Comparison of ENCODE assay signal across 8 cellular contexts in the genomic region with DNA sequence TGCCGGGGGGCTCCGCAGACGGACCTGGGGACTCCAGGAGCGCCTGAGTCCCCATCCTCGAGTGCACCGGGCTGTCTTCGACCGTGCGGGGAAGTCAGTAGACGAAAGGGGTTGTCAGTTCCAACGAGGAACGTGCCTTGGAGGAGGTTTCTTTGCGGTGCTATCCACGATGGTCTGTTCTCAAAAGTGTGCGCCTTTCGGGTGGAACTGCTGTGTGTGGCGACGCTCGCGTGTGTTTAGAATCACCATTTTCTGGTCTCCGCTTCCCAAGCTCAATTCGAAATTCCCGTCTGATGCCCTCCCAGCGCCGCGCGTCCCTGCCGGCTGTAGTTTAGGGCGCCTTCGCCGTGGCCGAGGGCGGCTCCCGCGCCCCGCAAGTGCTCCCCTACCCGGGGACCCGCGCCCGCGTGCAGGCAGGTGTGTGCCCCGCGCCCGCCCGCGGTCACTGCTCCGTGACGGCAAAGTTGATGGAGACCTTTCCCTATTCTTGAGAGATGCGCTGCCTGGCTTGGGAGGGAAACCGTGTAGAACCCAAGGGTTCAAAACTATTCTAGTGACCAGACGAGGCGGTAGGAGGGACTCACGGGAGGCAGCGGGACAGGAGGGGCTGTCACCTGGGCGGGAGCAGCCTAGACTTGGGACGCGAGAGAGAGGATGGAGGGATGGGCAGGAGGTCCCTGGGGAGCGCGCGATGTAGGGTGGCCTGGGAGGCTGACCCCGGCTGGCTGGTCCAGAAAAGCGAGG. TPM values are rescaled to one million over a fixed set of nuclear protein-coding genes. Genes with fewer than 3 reads are reported as not detected.
DNase-seq lines count a peak whose midpoint lies in the region; ATAC-seq and TF ChIP-seq lines count a peak whose summit lies in the region.

No MANE protein-coding gene starts in this region.

- DNase-seq in D341Med (ENCODE audit: low spot score) (peak; percentile 72), mesothelial cell of epicardium (ENCODE audit: low spot score in 2 of 2, unreplicated experiment in 2 of 2) (no peak), posterior vena cava (ENCODE audit: low spot score) (no peak)

- no peaks in the 10 kb centered on the region for H3K9me3 Mint-ChIP-seq in mesothelial cell of epicardium

- no peaks in the 10 kb centered on the region for H3K79me2 ChIP-seq in KMS-11 (ENCODE audit: insufficient read depth, low read depth)

- ATAC-seq in HG02884 (IDR thresholded peaks at IDR 0.05; ENCODE audit: unreplicated experiment) (no peak), GM19467 (IDR thresholded peaks at IDR 0.05; ENCODE audit: unreplicated experiment) (no peak), GM19463 (IDR thresholded peaks at IDR 0.05; ENCODE audit: unreplicated experiment) (no peak)

- H3K27me3 ChIP-seq in KMS-11 (ENCODE audit: insufficient read depth, low read depth) (no peaks in the 10 kb centered on the region), duodenal mucosa (ENCODE audit: control insufficient read depth in 1 of 2, insufficient read depth in 2 of 2, low read length in 2 of 2) (peaks cover 21 to 31% of the 10 kb centered on the region in 2 donors)

- H3K4me3 ChIP-seq in KMS-11 (IDR thresholded peaks at IDR 0.05; ENCODE audit: insufficient read depth, low read depth, low read length) (no peak overlapping the region), duodenal mucosa (ENCODE audit: low read depth in 1 of 2, low read length in 2 of 2) (peak overlapping the region; percentile 50)

- H3K27me3 Mint-ChIP-seq in mesothelial cell of epicardium (ENCODE audit: low read depth) = peaks cover 72% of the 10 kb centered on the region

- H3K27ac ChIP-seq in KMS-11 = no peak overlapping the region
- H3K27ac ChIP-seq in duodenal mucosa (ENCODE audit: low read depth, low read length) = no peak overlapping the region

- no peaks in the 10 kb centered on the region for H3K36me3 ChIP-seq in KMS-11 (ENCODE audit: insufficient read depth)
- H3K36me3 ChIP-seq in duodenal mucosa (ENCODE audit: control insufficient read depth in 1 of 2, insufficient read depth in 2 of 2, low read length in 2 of 2) = no peaks in the 10 kb centered on the region

- intact Hi-C loops in posterior vena cava (cut with DNase I) = no loop called here

- peak overlapping the region; percentile 30; the same call in 1 of the 2 replicates for H3K4me2 ChIP-seq in KMS-11

- H3K4me1 Mint-ChIP-seq in mesothelial cell of epicardium = peaks cover 26% of the 10 kb centered on the region

- H3K9me3 ChIP-seq in duodenal mucosa (ENCODE audit: control insufficient read depth in 1 of 2, low read length in 2 of 2) = no peaks in the 10 kb centered on the region

- TF ChIP-seq CTCF in KMS-11 (conservative IDR thresholded peaks at IDR 0.05; ENCODE audit: low read depth, low read length) (no peak), mesothelial cell of epicardium (IDR thresholded peaks at IDR 0.05; ENCODE audit: unreplicated experiment) (no peak)

- peak overlapping the region; percentile 47; the same call in 1 of the 2 replicates for H2AFZ ChIP-seq in KMS-11 (ENCODE audit: low read depth)

- no peak overlapping the region for H3K27ac Mint-ChIP-seq in mesothelial cell of epicardium

- H3K4me3 Mint-ChIP-seq in mesothelial cell of epicardium = peak overlapping the region; percentile 76

- H3K9ac ChIP-seq in KMS-11 = no peak overlapping the region
- no peak overlapping the region for H3K9ac ChIP-seq in duodenal mucosa (ENCODE audit: low read depth in 1 of 2, low read length in 2 of 2)

- H3K4me1 ChIP-seq in KMS-11 (ENCODE audit: low read depth, poor library complexity, severe bottlenecking) (peaks cover 3% of the 10 kb centered on the region), duodenal mucosa (ENCODE audit: control insufficient read depth in 1 of 2, insufficient read depth in 2 of 2, low read length in 2 of 2) (no peaks in the 10 kb centered on the region)

- H4K20me1 ChIP-seq in KMS-11 (ENCODE audit: insufficient read depth) = no peaks in the 10 kb centered on the region

- H3K36me3 Mint-ChIP-seq in mesothelial cell of epicardium = no peaks in the 10 kb centered on the region

RNA-seq across cellular contexts. Expression of gene DOK6, which starts 1.0 kb away (rescaled TPM):
- total RNA-seq in mesothelial cell of epicardium = 3.9 to 5.1 TPM (median 4.9 TPM) in 3 replicates
- total RNA-seq in posterior vena cava = 1 to 10 TPM; 7.2 to 8.7 TPM
